In the genomic region with DNA sequence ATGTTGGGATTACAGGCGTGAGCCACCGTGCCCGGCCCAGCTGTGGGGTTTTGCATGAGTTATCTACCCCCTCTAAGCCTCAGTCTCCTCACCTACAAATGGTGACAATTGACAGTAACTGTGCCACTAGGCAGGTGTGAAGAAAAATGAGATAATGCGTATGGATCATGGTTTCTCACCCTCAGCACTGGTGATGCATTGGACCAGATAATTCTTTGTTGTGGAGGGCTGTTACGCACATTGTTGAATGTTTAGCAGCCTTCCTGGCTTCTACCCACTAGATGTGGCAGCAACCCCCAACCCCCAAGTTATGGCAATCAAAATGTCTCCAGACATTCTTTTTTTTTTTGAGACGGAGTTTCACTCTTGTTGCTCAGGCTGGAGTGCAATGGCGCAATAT, we compare ENCODE assay signal across 2 cellular contexts.
TF ChIP-seq lines count a peak whose summit lies in the region.

No MANE protein-coding gene starts in this region.

TF ChIP-seq in IMR-90, 13 proteins besides CTCF, POLR2A, EP300 and RAD21:
- TF ChIP-seq RFX5 (IDR thresholded peaks at IDR 0.05; ENCODE audit: low read depth, low read length) (no peak), MAFK (IDR thresholded peaks at IDR 0.05; ENCODE audit: low read depth, low read length) (no peak), NFE2L2 (IDR thresholded peaks at IDR 0.05; ENCODE audit: low read depth, low read length) (no peak), BHLHE40 (IDR thresholded peaks at IDR 0.05; ENCODE audit: low read depth, low read length) (no peak), FOS (IDR thresholded peaks at IDR 0.05; ENCODE audit: low read depth, low read length) (no peak), CHD1 (IDR thresholded peaks at IDR 0.05; ENCODE audit: low read depth, low read length) (no peak), RCOR1 (IDR thresholded peaks at IDR 0.05; ENCODE audit: insufficient replicate concordance, low read length) (no peak), MAZ (IDR thresholded peaks at IDR 0.05; ENCODE audit: borderline replicate concordance, low read depth, low read length) (no peak), MXI1 (IDR thresholded peaks at IDR 0.05; ENCODE audit: borderline replicate concordance, low read depth, low read length) (no peak), CEBPB (IDR thresholded peaks at IDR 0.05; ENCODE audit: low read depth, low read length) (no peak), SMC3 (IDR thresholded peaks at IDR 0.05; ENCODE audit: low read depth, low read length) (no peak)
- TF ChIP-seq, protein P1, sequence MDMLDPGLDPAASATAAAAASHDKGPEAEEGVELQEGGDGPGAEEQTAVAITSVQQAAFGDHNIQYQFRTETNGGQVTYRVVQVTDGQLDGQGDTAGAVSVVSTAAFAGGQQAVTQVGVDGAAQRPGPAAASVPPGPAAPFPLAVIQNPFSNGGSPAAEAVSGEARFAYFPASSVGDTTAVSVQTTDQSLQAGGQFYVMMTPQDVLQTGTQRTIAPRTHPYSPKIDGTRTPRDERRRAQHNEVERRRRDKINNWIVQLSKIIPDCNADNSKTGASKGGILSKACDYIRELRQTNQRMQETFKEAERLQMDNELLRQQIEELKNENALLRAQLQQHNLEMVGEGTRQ (IDR thresholded peaks at IDR 0.05; ENCODE audit: low read depth, low read length), result no peak
- TF ChIP-seq, protein P2, sequence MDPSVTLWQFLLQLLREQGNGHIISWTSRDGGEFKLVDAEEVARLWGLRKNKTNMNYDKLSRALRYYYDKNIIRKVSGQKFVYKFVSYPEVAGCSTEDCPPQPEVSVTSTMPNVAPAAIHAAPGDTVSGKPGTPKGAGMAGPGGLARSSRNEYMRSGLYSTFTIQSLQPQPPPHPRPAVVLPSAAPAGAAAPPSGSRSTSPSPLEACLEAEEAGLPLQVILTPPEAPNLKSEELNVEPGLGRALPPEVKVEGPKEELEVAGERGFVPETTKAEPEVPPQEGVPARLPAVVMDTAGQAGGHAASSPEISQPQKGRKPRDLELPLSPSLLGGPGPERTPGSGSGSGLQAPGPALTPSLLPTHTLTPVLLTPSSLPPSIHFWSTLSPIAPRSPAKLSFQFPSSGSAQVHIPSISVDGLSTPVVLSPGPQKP (IDR thresholded peaks at IDR 0.05; ENCODE audit: borderline replicate concordance, low read depth, low read length), result no peak

TF ChIP-seq in GM23338, 12 proteins besides CTCF, POLR2A, EP300 and RAD21:
- TF ChIP-seq NANOG (IDR thresholded peaks at IDR 0.05; ENCODE audit: borderline replicate concordance) (no peak), EZH2phosphoT487 (IDR thresholded peaks at IDR 0.05; ENCODE audit: unreplicated experiment) (no peak), ZNF114 (CRISPR knock-in tag; IDR thresholded peaks at IDR 0.05) (no peak)
- TF ChIP-seq, protein P3, sequence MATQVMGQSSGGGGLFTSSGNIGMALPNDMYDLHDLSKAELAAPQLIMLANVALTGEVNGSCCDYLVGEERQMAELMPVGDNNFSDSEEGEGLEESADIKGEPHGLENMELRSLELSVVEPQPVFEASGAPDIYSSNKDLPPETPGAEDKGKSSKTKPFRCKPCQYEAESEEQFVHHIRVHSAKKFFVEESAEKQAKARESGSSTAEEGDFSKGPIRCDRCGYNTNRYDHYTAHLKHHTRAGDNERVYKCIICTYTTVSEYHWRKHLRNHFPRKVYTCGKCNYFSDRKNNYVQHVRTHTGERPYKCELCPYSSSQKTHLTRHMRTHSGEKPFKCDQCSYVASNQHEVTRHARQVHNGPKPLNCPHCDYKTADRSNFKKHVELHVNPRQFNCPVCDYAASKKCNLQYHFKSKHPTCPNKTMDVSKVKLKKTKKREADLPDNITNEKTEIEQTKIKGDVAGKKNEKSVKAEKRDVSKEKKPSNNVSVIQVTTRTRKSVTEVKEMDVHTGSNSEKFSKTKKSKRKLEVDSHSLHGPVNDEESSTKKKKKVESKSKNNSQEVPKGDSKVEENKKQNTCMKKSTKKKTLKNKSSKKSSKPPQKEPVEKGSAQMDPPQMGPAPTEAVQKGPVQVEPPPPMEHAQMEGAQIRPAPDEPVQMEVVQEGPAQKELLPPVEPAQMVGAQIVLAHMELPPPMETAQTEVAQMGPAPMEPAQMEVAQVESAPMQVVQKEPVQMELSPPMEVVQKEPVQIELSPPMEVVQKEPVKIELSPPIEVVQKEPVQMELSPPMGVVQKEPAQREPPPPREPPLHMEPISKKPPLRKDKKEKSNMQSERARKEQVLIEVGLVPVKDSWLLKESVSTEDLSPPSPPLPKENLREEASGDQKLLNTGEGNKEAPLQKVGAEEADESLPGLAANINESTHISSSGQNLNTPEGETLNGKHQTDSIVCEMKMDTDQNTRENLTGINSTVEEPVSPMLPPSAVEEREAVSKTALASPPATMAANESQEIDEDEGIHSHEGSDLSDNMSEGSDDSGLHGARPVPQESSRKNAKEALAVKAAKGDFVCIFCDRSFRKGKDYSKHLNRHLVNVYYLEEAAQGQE (IDR thresholded peaks at IDR 0.05; ENCODE audit: unreplicated experiment), result no peak
- TF ChIP-seq, protein P4, sequence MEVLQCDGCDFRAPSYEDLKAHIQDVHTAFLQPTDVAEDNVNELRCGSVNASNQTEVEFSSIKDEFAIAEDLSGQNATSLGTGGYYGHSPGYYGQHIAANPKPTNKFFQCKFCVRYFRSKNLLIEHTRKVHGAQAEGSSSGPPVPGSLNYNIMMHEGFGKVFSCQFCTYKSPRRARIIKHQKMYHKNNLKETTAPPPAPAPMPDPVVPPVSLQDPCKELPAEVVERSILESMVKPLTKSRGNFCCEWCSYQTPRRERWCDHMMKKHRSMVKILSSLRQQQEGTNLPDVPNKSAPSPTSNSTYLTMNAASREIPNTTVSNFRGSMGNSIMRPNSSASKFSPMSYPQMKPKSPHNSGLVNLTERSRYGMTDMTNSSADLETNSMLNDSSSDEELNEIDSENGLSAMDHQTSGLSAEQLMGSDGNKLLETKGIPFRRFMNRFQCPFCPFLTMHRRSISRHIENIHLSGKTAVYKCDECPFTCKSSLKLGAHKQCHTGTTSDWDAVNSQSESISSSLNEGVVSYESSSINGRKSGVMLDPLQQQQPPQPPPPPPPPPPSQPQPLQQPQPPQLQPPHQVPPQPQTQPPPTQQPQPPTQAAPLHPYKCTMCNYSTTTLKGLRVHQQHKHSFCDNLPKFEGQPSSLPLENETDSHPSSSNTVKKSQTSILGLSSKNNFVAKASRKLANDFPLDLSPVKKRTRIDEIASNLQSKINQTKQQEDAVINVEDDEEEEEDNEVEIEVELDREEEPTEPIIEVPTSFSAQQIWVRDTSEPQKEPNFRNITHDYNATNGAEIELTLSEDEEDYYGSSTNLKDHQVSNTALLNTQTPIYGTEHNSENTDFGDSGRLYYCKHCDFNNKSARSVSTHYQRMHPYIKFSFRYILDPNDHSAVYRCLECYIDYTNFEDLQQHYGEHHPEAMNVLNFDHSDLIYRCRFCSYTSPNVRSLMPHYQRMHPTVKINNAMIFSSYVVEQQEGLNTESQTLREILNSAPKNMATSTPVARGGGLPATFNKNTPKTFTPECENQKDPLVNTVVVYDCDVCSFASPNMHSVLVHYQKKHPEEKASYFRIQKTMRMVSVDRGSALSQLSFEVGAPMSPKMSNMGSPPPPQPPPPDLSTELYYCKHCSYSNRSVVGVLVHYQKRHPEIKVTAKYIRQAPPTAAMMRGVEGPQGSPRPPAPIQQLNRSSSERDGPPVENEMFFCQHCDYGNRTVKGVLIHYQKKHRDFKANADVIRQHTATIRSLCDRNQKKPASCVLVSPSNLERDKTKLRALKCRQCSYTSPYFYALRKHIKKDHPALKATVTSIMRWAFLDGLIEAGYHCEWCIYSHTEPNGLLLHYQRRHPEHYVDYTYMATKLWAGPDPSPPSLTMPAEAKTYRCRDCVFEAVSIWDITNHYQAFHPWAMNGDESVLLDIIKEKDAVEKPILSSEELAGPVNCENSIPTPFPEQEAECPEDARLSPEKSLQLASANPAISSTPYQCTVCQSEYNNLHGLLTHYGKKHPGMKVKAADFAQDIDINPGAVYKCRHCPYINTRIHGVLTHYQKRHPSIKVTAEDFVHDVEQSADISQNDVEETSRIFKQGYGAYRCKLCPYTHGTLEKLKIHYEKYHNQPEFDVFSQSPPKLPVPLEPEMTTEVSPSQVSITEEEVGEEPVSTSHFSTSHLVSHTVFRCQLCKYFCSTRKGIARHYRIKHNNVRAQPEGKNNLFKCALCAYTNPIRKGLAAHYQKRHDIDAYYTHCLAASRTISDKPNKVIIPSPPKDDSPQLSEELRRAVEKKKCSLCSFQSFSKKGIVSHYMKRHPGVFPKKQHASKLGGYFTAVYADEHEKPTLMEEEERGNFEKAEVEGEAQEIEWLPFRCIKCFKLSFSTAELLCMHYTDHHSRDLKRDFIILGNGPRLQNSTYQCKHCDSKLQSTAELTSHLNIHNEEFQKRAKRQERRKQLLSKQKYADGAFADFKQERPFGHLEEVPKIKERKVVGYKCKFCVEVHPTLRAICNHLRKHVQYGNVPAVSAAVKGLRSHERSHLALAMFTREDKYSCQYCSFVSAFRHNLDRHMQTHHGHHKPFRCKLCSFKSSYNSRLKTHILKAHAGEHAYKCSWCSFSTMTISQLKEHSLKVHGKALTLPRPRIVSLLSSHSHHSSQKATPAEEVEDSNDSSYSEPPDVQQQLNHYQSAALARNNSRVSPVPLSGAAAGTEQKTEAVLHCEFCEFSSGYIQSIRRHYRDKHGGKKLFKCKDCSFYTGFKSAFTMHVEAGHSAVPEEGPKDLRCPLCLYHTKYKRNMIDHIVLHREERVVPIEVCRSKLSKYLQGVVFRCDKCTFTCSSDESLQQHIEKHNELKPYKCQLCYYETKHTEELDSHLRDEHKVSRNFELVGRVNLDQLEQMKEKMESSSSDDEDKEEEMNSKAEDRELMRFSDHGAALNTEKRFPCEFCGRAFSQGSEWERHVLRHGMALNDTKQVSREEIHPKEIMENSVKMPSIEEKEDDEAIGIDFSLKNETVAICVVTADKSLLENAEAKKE (CRISPR knock-in tag; IDR thresholded peaks at IDR 0.05), result no peak
- TF ChIP-seq, protein P5, sequence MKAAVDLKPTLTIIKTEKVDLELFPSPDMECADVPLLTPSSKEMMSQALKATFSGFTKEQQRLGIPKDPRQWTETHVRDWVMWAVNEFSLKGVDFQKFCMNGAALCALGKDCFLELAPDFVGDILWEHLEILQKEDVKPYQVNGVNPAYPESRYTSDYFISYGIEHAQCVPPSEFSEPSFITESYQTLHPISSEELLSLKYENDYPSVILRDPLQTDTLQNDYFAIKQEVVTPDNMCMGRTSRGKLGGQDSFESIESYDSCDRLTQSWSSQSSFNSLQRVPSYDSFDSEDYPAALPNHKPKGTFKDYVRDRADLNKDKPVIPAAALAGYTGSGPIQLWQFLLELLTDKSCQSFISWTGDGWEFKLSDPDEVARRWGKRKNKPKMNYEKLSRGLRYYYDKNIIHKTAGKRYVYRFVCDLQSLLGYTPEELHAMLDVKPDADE (IDR thresholded peaks at IDR 0.05), result no peak
